Comparison of ENCODE assay signal across 1 cellular context in the genomic region with DNA sequence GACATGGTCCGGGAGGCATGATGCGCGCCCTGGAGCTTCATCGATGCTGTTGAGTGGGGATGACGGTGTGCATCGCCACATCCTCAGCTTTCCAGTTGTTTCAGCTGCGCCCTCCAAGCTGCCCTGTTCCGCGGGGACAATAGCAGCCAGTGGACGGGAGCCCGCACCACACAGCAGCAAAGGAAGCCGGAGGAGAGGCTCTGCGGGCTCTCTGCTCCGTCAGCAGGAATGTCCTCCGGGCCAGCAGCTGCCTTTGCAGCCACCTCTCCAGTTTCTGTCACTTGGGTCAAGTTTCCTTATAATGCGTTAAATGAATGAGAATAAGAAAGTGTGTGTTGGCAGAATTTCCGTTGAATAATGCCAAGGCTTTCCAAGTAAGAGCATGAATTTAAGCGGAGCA.
TF ChIP-seq lines count a peak whose summit lies in the region.

No MANE protein-coding gene starts in this region.

TF ChIP-seq in WTC11, 78 proteins besides CTCF, POLR2A, EP300 and RAD21 (continued from another document):
- TF ChIP-seq, protein P1, sequence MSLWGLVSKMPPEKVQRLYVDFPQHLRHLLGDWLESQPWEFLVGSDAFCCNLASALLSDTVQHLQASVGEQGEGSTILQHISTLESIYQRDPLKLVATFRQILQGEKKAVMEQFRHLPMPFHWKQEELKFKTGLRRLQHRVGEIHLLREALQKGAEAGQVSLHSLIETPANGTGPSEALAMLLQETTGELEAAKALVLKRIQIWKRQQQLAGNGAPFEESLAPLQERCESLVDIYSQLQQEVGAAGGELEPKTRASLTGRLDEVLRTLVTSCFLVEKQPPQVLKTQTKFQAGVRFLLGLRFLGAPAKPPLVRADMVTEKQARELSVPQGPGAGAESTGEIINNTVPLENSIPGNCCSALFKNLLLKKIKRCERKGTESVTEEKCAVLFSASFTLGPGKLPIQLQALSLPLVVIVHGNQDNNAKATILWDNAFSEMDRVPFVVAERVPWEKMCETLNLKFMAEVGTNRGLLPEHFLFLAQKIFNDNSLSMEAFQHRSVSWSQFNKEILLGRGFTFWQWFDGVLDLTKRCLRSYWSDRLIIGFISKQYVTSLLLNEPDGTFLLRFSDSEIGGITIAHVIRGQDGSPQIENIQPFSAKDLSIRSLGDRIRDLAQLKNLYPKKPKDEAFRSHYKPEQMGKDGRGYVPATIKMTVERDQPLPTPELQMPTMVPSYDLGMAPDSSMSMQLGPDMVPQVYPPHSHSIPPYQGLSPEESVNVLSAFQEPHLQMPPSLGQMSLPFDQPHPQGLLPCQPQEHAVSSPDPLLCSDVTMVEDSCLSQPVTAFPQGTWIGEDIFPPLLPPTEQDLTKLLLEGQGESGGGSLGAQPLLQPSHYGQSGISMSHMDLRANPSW (CRISPR knock-in tag; conservative IDR thresholded peaks at IDR 0.05; ENCODE audit: low read depth) = no peak
- TF ChIP-seq, protein P2, sequence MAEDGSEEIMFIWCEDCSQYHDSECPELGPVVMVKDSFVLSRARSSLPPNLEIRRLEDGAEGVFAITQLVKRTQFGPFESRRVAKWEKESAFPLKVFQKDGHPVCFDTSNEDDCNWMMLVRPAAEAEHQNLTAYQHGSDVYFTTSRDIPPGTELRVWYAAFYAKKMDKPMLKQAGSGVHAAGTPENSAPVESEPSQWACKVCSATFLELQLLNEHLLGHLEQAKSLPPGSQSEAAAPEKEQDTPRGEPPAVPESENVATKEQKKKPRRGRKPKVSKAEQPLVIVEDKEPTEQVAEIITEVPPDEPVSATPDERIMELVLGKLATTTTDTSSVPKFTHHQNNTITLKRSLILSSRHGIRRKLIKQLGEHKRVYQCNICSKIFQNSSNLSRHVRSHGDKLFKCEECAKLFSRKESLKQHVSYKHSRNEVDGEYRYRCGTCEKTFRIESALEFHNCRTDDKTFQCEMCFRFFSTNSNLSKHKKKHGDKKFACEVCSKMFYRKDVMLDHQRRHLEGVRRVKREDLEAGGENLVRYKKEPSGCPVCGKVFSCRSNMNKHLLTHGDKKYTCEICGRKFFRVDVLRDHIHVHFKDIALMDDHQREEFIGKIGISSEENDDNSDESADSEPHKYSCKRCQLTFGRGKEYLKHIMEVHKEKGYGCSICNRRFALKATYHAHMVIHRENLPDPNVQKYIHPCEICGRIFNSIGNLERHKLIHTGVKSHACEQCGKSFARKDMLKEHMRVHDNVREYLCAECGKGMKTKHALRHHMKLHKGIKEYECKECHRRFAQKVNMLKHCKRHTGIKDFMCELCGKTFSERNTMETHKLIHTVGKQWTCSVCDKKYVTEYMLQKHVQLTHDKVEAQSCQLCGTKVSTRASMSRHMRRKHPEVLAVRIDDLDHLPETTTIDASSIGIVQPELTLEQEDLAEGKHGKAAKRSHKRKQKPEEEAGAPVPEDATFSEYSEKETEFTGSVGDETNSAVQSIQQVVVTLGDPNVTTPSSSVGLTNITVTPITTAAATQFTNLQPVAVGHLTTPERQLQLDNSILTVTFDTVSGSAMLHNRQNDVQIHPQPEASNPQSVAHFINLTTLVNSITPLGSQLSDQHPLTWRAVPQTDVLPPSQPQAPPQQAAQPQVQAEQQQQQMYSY (CRISPR knock-in tag; IDR thresholded peaks at IDR 0.05) = no peak
- TF ChIP-seq NR2C2 (CRISPR knock-in tag; IDR thresholded peaks at IDR 0.05) = no peak
- TF ChIP-seq, protein P3, sequence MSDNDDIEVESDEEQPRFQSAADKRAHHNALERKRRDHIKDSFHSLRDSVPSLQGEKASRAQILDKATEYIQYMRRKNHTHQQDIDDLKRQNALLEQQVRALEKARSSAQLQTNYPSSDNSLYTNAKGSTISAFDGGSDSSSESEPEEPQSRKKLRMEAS (CRISPR knock-in tag; IDR thresholded peaks at IDR 0.05) = no peak
